In the genomic region with DNA sequence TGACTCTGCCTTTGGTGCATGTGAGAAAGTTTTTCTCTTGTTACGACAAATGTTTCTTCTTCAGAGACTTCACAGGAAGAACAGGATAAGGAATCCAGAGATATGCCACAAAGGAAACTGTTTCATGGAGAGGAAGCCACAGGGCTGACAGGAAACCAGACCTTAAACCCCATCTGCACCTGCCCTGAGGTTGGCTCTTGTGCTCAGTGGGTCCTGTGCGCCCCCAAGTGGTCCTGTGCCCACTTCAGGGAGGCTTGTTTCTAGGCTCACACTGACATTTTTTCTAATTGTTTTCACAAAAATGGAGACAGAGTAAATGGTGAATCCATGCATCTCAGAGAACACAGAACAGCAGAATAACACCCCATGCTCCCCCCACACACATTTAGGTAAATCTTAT, we compare ENCODE assay signal across 8 cellular contexts.
A peak's percentile ranks its signal among the peaks of the same experiment; 100 is the strongest.
DNase-seq lines count a peak whose midpoint lies in the region; ATAC-seq, FAIRE-seq and TF ChIP-seq lines count a peak whose summit lies in the region.
"Not testable (repeated sequence)": the region's sequence is repeated elsewhere in the genome, so short reads cannot be mapped to it uniquely, and the experiment has no call there.

No MANE protein-coding gene starts in this region.

- POLR2A ChIA-PET in A673 (lab: Charles Lee; ENCODE audit: low non-redundant PET); GM10248 (lab: Yijun Ruan, JAX); OCI-LY7 (lab: Charles Lee); activated CD4-positive, alpha-beta memory T cell treated with anti-CD3 and anti-CD28 coated beads, Interleukin-2, amount 10 ng/mL, durations not matched to agents 7 days and 5 days (lab: Charles Lee): not testable (repeated sequence)

- H3K9me3 ChIP-seq in A673 (ENCODE audit: low read depth, low read length, poor library complexity, severe bottlenecking); OCI-LY7 (ENCODE audit: low read length): not testable (repeated sequence)

- H3K9me2 ChIP-seq in OCI-LY7 (ENCODE audit: insufficient read depth, low read length): not testable (repeated sequence)

- not testable (repeated sequence) for H3K36me3 ChIP-seq in A673 (ENCODE audit: insufficient read depth, low read length, poor library complexity, severe bottlenecking); OCI-LY7 (ENCODE audit: insufficient read depth, low read length)

- not testable (repeated sequence) for H3K27me3 ChIP-seq in A673 (replicated peaks; ENCODE audit: insufficient read depth, low read depth, low read length, poor library complexity)

- not testable (repeated sequence) for ATAC-seq in activated T-helper 17 cell treated with anti-CD3 and anti-CD28 coated beads, Interleukin-2, amount 50 U/mL, for 72 hours (replicated peaks); stimulated activated naive B cell treated with anti-CD40 and anti-IgM and Interleukin-4, amounts not matched to agents 10 μg/mL and 1 μg/mL and 100 μg/mL, for 72 hours (replicated peaks)

- peaks cover 42% of the 10 kb centered on the region for H3K4me1 Mint-ChIP-seq in activated CD4-positive, alpha-beta memory T cell treated with anti-CD3 and anti-CD28 coated beads, Interleukin-2, amount 10 ng/mL, durations not matched to agents 7 days and 5 days
- peaks cover 40% of the 10 kb centered on the region for H3K4me1 Mint-ChIP-seq in activated T-helper 17 cell treated with anti-CD3 and anti-CD28 coated beads, Interleukin-2, amount 50 U/mL, for 72 hours
- H3K4me1 Mint-ChIP-seq in stimulated activated naive B cell treated with anti-CD40 and anti-IgM and Interleukin-4, amounts not matched to agents 10 μg/mL and 1 μg/mL and 100 μg/mL, for 72 hours: peaks cover 8 to 21% of the 10 kb centered on the region in 2 donors

- not testable (repeated sequence) for H3K79me2 ChIP-seq in OCI-LY7 (ENCODE audit: insufficient read depth, low read depth, low read length)

- CTCF ChIA-PET in A673 (lab: Charles Lee); OCI-LY7 (lab: Charles Lee; ENCODE audit: unreplicated experiment): not testable (repeated sequence)
- CTCF ChIA-PET in GM10248 (lab: Yijun Ruan, JAX): interaction anchor here (0.9 to 2.0 kb wide), 6 partner anchors 10 to 111 kb away, joined by 3 to 11 read pairs (median 7); no protein-coding TSS in a partner anchor
- CTCF ChIA-PET in activated CD4-positive, alpha-beta memory T cell treated with anti-CD3 and anti-CD28 coated beads, Interleukin-2, amount 10 ng/mL, durations not matched to agents 7 days and 5 days (lab: Charles Lee): interaction anchor here (0.9 to 2.1 kb wide), 4 partner anchors 21 to 111 kb away, joined by 3 to 11 read pairs (median 3); no protein-coding TSS in a partner anchor

- H3K4me2 ChIP-seq in OCI-LY7 (ENCODE audit: low read length): peak overlapping the region; percentile 16; the same call in 1 of the 2 replicates

- not testable (repeated sequence) for H3K27ac ChIP-seq in A673 (ENCODE audit: low read depth, low read length, poor library complexity, severe bottlenecking); OCI-LY7 (ENCODE audit: low read depth, low read length, poor library complexity, severe bottlenecking)

- H3K4me3 ChIP-seq in A673 (ENCODE audit: low read depth, low read length, poor library complexity, severe bottlenecking); Jurkat, Clone E6-1 (ENCODE audit: low read length); OCI-LY7 (ENCODE audit: low read depth, low read length, poor library complexity, severe bottlenecking): not testable (repeated sequence)

- not testable (repeated sequence) for H4K20me1 ChIP-seq in OCI-LY7 (ENCODE audit: insufficient read depth, low read length)

- H3K9me3 Mint-ChIP-seq in activated CD4-positive, alpha-beta memory T cell treated with anti-CD3 and anti-CD28 coated beads, Interleukin-2, amount 10 ng/mL, durations not matched to agents 7 days and 5 days; activated T-helper 17 cell treated with anti-CD3 and anti-CD28 coated beads, Interleukin-2, amount 50 U/mL, for 72 hours; stimulated activated naive B cell treated with anti-CD40 and anti-IgM and Interleukin-4, amounts not matched to agents 10 μg/mL and 1 μg/mL and 100 μg/mL, for 72 hours: not testable (repeated sequence)

- FAIRE-seq in colon (lab: Jason Lieb, UNC): peak; percentile 31

- not testable (repeated sequence) for BruUV-seq in A673 (replicated peaks; lab: Mats Ljungman, UMichigan); OCI-LY7 (replicated peaks; lab: Mats Ljungman, UMichigan)

- H3K4me1 ChIP-seq in A673 (ENCODE audit: insufficient read depth, low read length, poor library complexity, severe bottlenecking): not testable (repeated sequence)
- H3K4me1 ChIP-seq in OCI-LY7 (ENCODE audit: insufficient read depth, low read length, poor library complexity, severe bottlenecking): peaks cover 14% of the 10 kb centered on the region

- H3K27me3 Mint-ChIP-seq in activated CD4-positive, alpha-beta memory T cell treated with anti-CD3 and anti-CD28 coated beads, Interleukin-2, amount 10 ng/mL, durations not matched to agents 7 days and 5 days; activated T-helper 17 cell treated with anti-CD3 and anti-CD28 coated beads, Interleukin-2, amount 50 U/mL, for 72 hours; stimulated activated naive B cell treated with anti-CD40 and anti-IgM and Interleukin-4, amounts not matched to agents 10 μg/mL and 1 μg/mL and 100 μg/mL, for 72 hours: not testable (repeated sequence)

- DNase-seq in A673 (ENCODE audit: low spot score); GM10248 (ENCODE audit: extremely low spot score); stimulated activated naive B cell treated with anti-CD40 and anti-IgM and Interleukin-4, amounts not matched to agents 10 μg/mL and 1 μg/mL and 100 μg/mL, for 72 hours: not testable (repeated sequence)
- peak; percentile 94 for DNase-seq in Jurkat, Clone E6-1 (ENCODE audit: low read depth, low spot score)
- DNase-seq in OCI-LY7 (ENCODE audit: low spot score): peak; percentile 71
- peak; percentile 27 for DNase-seq in activated CD4-positive, alpha-beta memory T cell treated with anti-CD3 and anti-CD28 coated beads, Interleukin-2, amount 10 ng/mL, durations not matched to agents 7 days and 5 days

- not testable (repeated sequence) for H2AFZ ChIP-seq in OCI-LY7 (ENCODE audit: low read length)

- TF ChIP-seq CTCF in A673 (conservative IDR thresholded peaks at IDR 0.05; ENCODE audit: low read depth, low read length) (peak; percentile 14; the same call in 1 of the 2 replicates), GM10248 (IDR thresholded peaks at IDR 0.05; ENCODE audit: control extremely low read depth, extremely low read depth, low read depth, missing control alignments) (peak; percentile 15), OCI-LY7 (conservative IDR thresholded peaks at IDR 0.05; ENCODE audit: low read length) (peak; percentile 54)

- intact Hi-C loops in A673 (cut with micrococcal nuclease; ENCODE audit: unreplicated experiment): not testable (repeated sequence)
- intact Hi-C loops in OCI-LY7 (cut with micrococcal nuclease; ENCODE audit: unreplicated experiment): loop anchor here (10.0 kb wide), 1 partner anchor 55 kb away; no protein-coding TSS in a partner anchor

- H3K36me3 Mint-ChIP-seq in activated CD4-positive, alpha-beta memory T cell treated with anti-CD3 and anti-CD28 coated beads, Interleukin-2, amount 10 ng/mL, durations not matched to agents 7 days and 5 days (ENCODE audit: low read depth); activated T-helper 17 cell treated with anti-CD3 and anti-CD28 coated beads, Interleukin-2, amount 50 U/mL, for 72 hours (ENCODE audit: low read depth); stimulated activated naive B cell treated with anti-CD40 and anti-IgM and Interleukin-4, amounts not matched to agents 10 μg/mL and 1 μg/mL and 100 μg/mL, for 72 hours: not testable (repeated sequence)

- H3K4me3 Mint-ChIP-seq in activated CD4-positive, alpha-beta memory T cell treated with anti-CD3 and anti-CD28 coated beads, Interleukin-2, amount 10 ng/mL, durations not matched to agents 7 days and 5 days; stimulated activated naive B cell treated with anti-CD40 and anti-IgM and Interleukin-4, amounts not matched to agents 10 μg/mL and 1 μg/mL and 100 μg/mL, for 72 hours: not testable (repeated sequence)
- H3K4me3 Mint-ChIP-seq in activated T-helper 17 cell treated with anti-CD3 and anti-CD28 coated beads, Interleukin-2, amount 50 U/mL, for 72 hours: peak overlapping the region; percentile 28

- not testable (repeated sequence) for H3K27ac Mint-ChIP-seq in activated CD4-positive, alpha-beta memory T cell treated with anti-CD3 and anti-CD28 coated beads, Interleukin-2, amount 10 ng/mL, durations not matched to agents 7 days and 5 days
- H3K27ac Mint-ChIP-seq in activated T-helper 17 cell treated with anti-CD3 and anti-CD28 coated beads, Interleukin-2, amount 50 U/mL, for 72 hours: peak overlapping the region; percentile 76
- H3K27ac Mint-ChIP-seq in stimulated activated naive B cell treated with anti-CD40 and anti-IgM and Interleukin-4, amounts not matched to agents 10 μg/mL and 1 μg/mL and 100 μg/mL, for 72 hours: peak overlapping the region; percentile 76
